Comparison of ENCODE assay signal across 10 cellular contexts in genomic region chr20:45100563-45101245, GRCh38. TPM values are rescaled to one million over a fixed set of nuclear protein-coding genes. Genes with fewer than 3 reads are reported as not detected.
DNase-seq lines count a peak whose midpoint lies in the region; ATAC-seq and TF ChIP-seq lines count a peak whose summit lies in the region.
"Had no signal": no experiment of that assay in that cellular context is flagged by ENCODE, and none has a peak within 500 bp of the region (broad histone marks: within the 10 kb centered on the region; RNA-seq: fewer than 3 reads in every experiment).

Gene KCNS1 (minus strand): TSS chr20:45101127. CDS start chr20:45099236, 1,891 bp downstream.

- H3K4me3 ChIP-seq in fibroblast of villous mesenchyme (ENCODE audit: low read depth, low read length), result peak within 1 kb of the TSS; percentile 38
- no peak within 1 kb of the TSS for H3K4me3 ChIP-seq in ascending aorta

- ATAC-seq in HG03045 (IDR thresholded peaks at IDR 0.05; ENCODE audit: unreplicated experiment) (no peak), HG02973 (IDR thresholded peaks at IDR 0.05; ENCODE audit: unreplicated experiment) (no peak)

- no peaks in the 10 kb centered on the region for H3K27me3 ChIP-seq in ascending aorta

- no peaks in the 10 kb centered on the region for H3K36me3 ChIP-seq in ascending aorta

- no peaks in the 10 kb centered on the region for H3K4me1 ChIP-seq in ascending aorta

- no peak for TF ChIP-seq CTCF in fibroblast of villous mesenchyme (IDR thresholded peaks at IDR 0.05; ENCODE audit: insufficient read depth, low read depth, low read length)
- TF ChIP-seq CTCF in ascending aorta (IDR thresholded peaks at IDR 0.05), result no peak

- H3K27ac ChIP-seq in ascending aorta, result no peak within 1 kb of the TSS

- peak; percentile 64 for DNase-seq in GM03348 (ENCODE audit: low spot score)
- DNase-seq in RPMI8226, result peak; percentile 16
- peak; percentile 11 for DNase-seq in fibroblast of villous mesenchyme (ENCODE audit: low read depth)
- peak; percentile 29 for DNase-seq in occipital lobe (lab: John Stamatoyannopoulos, UW)
- DNase-seq in ascending aorta (ENCODE audit: low spot score in 2 of 2), result no peak
- no peak for DNase-seq in NCI-H146 treated with DMSO at 0.1 percent for 48 hours (lab: John Stamatoyannopoulos, UW; ENCODE audit: unreplicated experiment)
- DNase-seq: left cardiac atrium had no signal

- no peaks in the 10 kb centered on the region for H3K9me3 ChIP-seq in ascending aorta

- intact Hi-C loops in ascending aorta (cut with DNase I), result no loop called here

RNA-seq across cellular contexts. Expression of gene KCNS1, which starts in this region (rescaled TPM):
- total RNA-seq in fibroblast of villous mesenchyme (0.86 and 1.3 TPM in 2 replicates), occipital lobe (2.7 TPM), ascending aorta (not detected)
- total RNA-seq: LHCN-M2 had no signal

Comparison
In these comparisons a context has a peak if more than half of its experiments do, and no peak if none do; other contexts are left out.
1. DNase-seq: peak in GM03348 (single experiment), RPMI8226 (single experiment), fibroblast of villous mesenchyme (single experiment) and occipital lobe (single experiment); none in ascending aorta (0 of 2) and NCI-H146 treated with DMSO at 0.1 percent for 48 hours (single experiment).